ENCODE assay signal across 19 cellular contexts in the genomic region with DNA sequence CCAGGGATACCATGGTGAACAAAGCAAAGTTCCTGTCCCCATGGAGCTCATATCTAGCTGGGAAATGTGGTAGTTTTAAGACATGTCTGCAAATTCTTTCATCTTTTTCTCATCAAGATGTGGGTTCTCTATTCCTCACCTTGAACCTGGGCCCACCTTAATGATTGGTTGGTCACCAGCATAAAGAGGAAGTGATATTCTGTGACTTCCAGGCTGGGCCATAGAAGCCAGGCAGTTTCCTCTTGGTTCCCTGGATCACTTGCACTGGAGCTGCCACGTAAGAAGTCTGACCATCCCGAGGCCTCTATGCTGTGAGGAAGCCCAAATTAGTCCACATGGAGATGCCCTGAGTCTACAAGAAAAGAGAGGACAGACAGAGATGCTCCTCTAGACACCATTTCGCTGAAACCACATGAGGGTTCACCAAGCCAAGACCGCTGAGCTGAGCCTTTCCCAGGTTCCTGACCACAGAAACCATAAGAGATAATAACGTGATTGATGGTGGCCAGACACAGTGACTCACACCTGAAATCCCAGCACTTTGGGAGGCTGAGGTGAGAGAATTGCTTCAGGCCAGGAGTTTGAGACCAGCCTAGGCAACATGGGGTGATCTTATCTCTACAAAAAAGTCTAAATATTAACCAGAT.
"Had no signal": no experiment of that assay in that cellular context is flagged by ENCODE, and none has a peak within 500 bp of the region (broad histone marks: within the 10 kb centered on the region; RNA-seq: fewer than 3 reads in every experiment).

No MANE protein-coding gene starts in this region.

- H3K27ac Mint-ChIP-seq: effector memory CD8-positive, alpha-beta T cell; mesothelial cell of epicardium; natural killer cell treated with Interleukin-12 subunit alpha and Interleukin-12 subunit beta and Interleukin-15 and Interleukin-18, amount 100 ng/mL, for 72 hours had no signal

- H3K36me3 Mint-ChIP-seq: activated naive CD4-positive, alpha-beta T cell treated with anti-CD3 and anti-CD28 coated beads, Interleukin-2, amount 50 U/mL, for 72 hours; mesothelial cell of epicardium; natural killer cell treated with Interleukin-12 subunit alpha and Interleukin-12 subunit beta and Interleukin-15 and Interleukin-18, amount 100 ng/mL, for 72 hours had no signal

- H3K36me3 ChIP-seq: adrenal gland, esophagus squamous epithelium, lower lobe of right lung, neutrophil, pancreas, right lobe of liver, thyroid gland, WERI-Rb-1 had no signal

- H3K27me3 Mint-ChIP-seq: natural killer cell treated with Interleukin-12 subunit alpha and Interleukin-12 subunit beta and Interleukin-15 and Interleukin-18, amount 100 ng/mL, for 72 hours had no signal

- H3K4me1 ChIP-seq: adrenal gland, lower lobe of right lung, pancreas, right lobe of liver, thyroid gland had no signal

- H3K4me2 ChIP-seq: hepatocyte had no signal

- H3K79me2 ChIP-seq: hepatocyte had no signal

- H2AFZ ChIP-seq: hepatocyte had no signal

- ATAC-seq: activated naive CD4-positive, alpha-beta T cell treated with anti-CD3 and anti-CD28 coated beads, Interleukin-2, amount 50 U/mL, for 72 hours; effector memory CD8-positive, alpha-beta T cell; left colon; lower lobe of right lung; natural killer cell treated with Interleukin-12 subunit alpha and Interleukin-12 subunit beta and Interleukin-15 and Interleukin-18, amount 100 ng/mL, for 72 hours; pancreas; right lobe of liver had no signal

- H3K4me3 Mint-ChIP-seq: effector memory CD8-positive, alpha-beta T cell; mesothelial cell of epicardium; natural killer cell treated with Interleukin-12 subunit alpha and Interleukin-12 subunit beta and Interleukin-15 and Interleukin-18, amount 100 ng/mL, for 72 hours had no signal

- H3K9me3 ChIP-seq: adrenal gland, esophagus squamous epithelium, lower lobe of right lung, neutrophil, pancreas, right lobe of liver, thyroid gland had no signal

- FAIRE-seq: pancreas had no signal

- H3K9me3 Mint-ChIP-seq: activated naive CD4-positive, alpha-beta T cell treated with anti-CD3 and anti-CD28 coated beads, Interleukin-2, amount 50 U/mL, for 72 hours; mesothelial cell of epicardium; natural killer cell treated with Interleukin-12 subunit alpha and Interleukin-12 subunit beta and Interleukin-15 and Interleukin-18, amount 100 ng/mL, for 72 hours had no signal

- DNase-seq: activated CD4-positive, alpha-beta T cell treated with anti-CD3 and anti-CD28 coated beads for 1 hour; activated gamma-delta T cell treated with Interleukin-2 at 50 U/mL for 16 hours; adrenal gland; effector memory CD8-positive, alpha-beta T cell; esophagus squamous epithelium; left colon; lower lobe of right lung; pancreas; right lobe of liver; stimulated activated CD8-positive, alpha-beta memory T cell treated with anti-CD3 and anti-CD28 coated beads, Interleukin-4, amount 100 ng/mL, for 48 hours; stimulated activated naive CD4-positive, alpha-beta T cell treated with Interleukin-2 at 50 U/mL for 16 hours; T-helper 2 cell; thyroid gland; WERI-Rb-1 had no signal

- H3K4me3 ChIP-seq: adrenal gland, esophagus squamous epithelium, hepatocyte, lower lobe of right lung, pancreas, right lobe of liver, thyroid gland had no signal

- H3K27me3 ChIP-seq: adrenal gland, hepatocyte, neutrophil, right lobe of liver, thyroid gland had no signal

- H3K27ac ChIP-seq: adrenal gland, esophagus squamous epithelium, hepatocyte, lower lobe of right lung, neutrophil, pancreas, right lobe of liver, thyroid gland, WERI-Rb-1 had no signal
